ENCODE assay signal across 30 cellular contexts in the genomic region with DNA sequence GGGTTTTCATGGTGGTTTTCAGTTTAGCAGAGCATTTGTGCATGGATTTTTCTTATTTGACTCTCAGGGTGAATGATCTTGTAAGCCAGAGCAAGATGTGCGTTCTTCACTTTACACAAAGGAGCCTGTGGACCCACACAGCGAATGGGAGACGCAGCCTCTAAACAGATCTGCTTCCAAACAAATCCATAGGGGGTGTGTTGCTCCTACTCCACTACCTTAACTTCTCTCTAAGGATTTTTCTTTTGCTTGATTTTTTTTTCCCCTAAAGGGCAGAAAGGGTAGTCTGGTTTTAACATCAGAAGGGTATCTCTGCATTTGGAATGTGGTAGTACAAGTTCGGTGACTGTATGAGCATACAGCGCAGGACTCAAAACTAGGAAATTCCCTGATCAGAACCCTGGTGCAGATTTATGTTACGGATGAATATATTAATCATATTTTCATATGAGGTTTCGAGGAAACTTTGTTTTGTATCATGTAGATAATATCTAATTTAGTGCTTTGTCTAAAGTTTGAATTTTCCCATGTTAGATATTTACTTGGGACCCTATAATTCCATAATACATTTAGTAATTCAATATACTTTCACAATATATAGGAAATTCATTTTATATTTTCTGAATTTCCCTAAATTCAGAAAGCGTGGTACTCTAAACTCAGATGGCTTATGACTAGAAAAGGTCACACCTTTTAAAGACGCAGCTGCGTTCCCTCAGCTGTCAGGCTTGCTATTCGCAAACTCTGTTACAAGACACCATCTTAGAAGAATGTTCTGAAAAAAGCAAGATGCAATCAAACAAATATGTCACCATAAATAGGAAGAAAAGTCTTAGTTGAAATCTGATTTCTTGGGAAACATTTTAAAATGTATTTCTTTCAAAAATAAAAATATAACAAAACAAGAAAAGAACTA.
"Had no signal": no experiment of that assay in that cellular context is flagged by ENCODE, and none has a peak within 500 bp of the region (broad histone marks: within the 10 kb centered on the region; RNA-seq: fewer than 3 reads in every experiment).

No MANE protein-coding gene starts in this region.

- ATAC-seq: activated CD4-positive, CD25-positive, alpha-beta regulatory T cell treated with anti-CD3 and anti-CD28 coated beads, Interleukin-2, amount 50 U/mL, for 24 hours; left colon; naive thymus-derived CD8-positive, alpha-beta T cell; right lobe of liver; stimulated activated naive CD8-positive, alpha-beta T cell treated with anti-CD3 and anti-CD28 coated beads, Interleukin-15, Interleukin-2, amounts not matched to agents 100 U/mL and 50 U/mL, for 24 hours; upper lobe of right lung had no signal

- H3K36me3 ChIP-seq: brain microvascular endothelial cell, neutrophil, upper lobe of right lung had no signal

- H3K27me3 ChIP-seq: ascending aorta, brain microvascular endothelial cell, esophagus squamous epithelium, neutrophil, right lobe of liver, testis, upper lobe of right lung had no signal

- H3K9me3 Mint-ChIP-seq: activated CD4-positive, alpha-beta memory T cell treated with anti-CD3 and anti-CD28 coated beads for 36 hours; activated CD4-positive, alpha-beta T cell treated with anti-CD3 and anti-CD28 coated beads, Interleukin-2, amount 10 ng/mL, durations not matched to agents 24 days and 14 days; activated naive CD4-positive, alpha-beta T cell treated with anti-CD3 and anti-CD28 coated beads, Interleukin-2, amount 10 ng/mL, durations not matched to agents 7 days and 5 days; activated naive CD8-positive, alpha-beta T cell treated with anti-CD3 and anti-CD28 coated beads, Interleukin-2, amount 10 ng/mL, durations not matched to agents 7 days and 5 days; activated T-helper 1 cell treated with anti-CD3 and anti-CD28 coated beads, Interleukin-12 subunit alpha, Interleukin-12 subunit beta, Interleukin-2, Interleukin-4 antibody, amounts not matched to agents 30 ng/mL and 10 ng/mL and 1 ng/mL, durations not matched to agents 14 hours and 24 hours and 36 hours; dendritic cell treated with granulocyte-macrophage colony-stimulating factor and Interleukin-4, amounts not matched to agents 40 ng/mL and 50 ng/mL, for 4 days; naive thymus-derived CD8-positive, alpha-beta T cell; T-helper 1 cell treated with Interleukin-12 subunit alpha and Interleukin-12 subunit beta and Interleukin-4 antibody, amounts not matched to agents 30 μg/mL and 1 μg/mL, for 36 hours had no signal

- H3K27ac Mint-ChIP-seq: activated CD4-positive, alpha-beta memory T cell treated with anti-CD3 and anti-CD28 coated beads for 36 hours; activated CD4-positive, alpha-beta T cell treated with anti-CD3 and anti-CD28 coated beads, Interleukin-2, amount 10 ng/mL, durations not matched to agents 24 days and 14 days; activated naive CD4-positive, alpha-beta T cell treated with anti-CD3 and anti-CD28 coated beads, Interleukin-2, amount 10 ng/mL, durations not matched to agents 7 days and 5 days; activated naive CD8-positive, alpha-beta T cell treated with anti-CD3 and anti-CD28 coated beads, Interleukin-2, amount 10 ng/mL, durations not matched to agents 7 days and 5 days; activated T-helper 1 cell treated with anti-CD3 and anti-CD28 coated beads, Interleukin-12 subunit alpha, Interleukin-12 subunit beta, Interleukin-2, Interleukin-4 antibody, amounts not matched to agents 30 ng/mL and 10 ng/mL and 1 ng/mL, durations not matched to agents 14 hours and 24 hours and 36 hours; dendritic cell treated with granulocyte-macrophage colony-stimulating factor and Interleukin-4, amounts not matched to agents 40 ng/mL and 50 ng/mL, for 4 days; T-helper 1 cell treated with Interleukin-12 subunit alpha and Interleukin-12 subunit beta and Interleukin-4 antibody, amounts not matched to agents 30 μg/mL and 1 μg/mL, for 36 hours had no signal

- H3K4me1 ChIP-seq: testis had no signal

- DNase-seq: activated CD4-positive, alpha-beta memory T cell treated with anti-CD3 and anti-CD28 coated beads for 36 hours; activated CD4-positive, alpha-beta T cell treated with anti-CD3 and anti-CD28 coated beads, Interleukin-2, amount 10 ng/mL, durations not matched to agents 24 days and 14 days; activated CD8-positive, alpha-beta memory T cell treated with anti-CD3 and anti-CD28 coated beads, Interleukin-2, amount 50 U/mL, for 4 hours; activated gamma-delta T cell; activated naive CD4-positive, alpha-beta T cell treated with anti-CD3 and anti-CD28 coated beads, Interleukin-2, amount 10 ng/mL, durations not matched to agents 7 days and 5 days; activated naive CD8-positive, alpha-beta T cell treated with anti-CD3 and anti-CD28 coated beads, Interleukin-2, amount 10 ng/mL, durations not matched to agents 7 days and 5 days; activated T-cell treated with anti-CD3 and anti-CD28 coated beads, Interleukin-2, amount 50 U/mL, for 1 hour; brain microvascular endothelial cell; central memory CD4-positive, alpha-beta T cell; esophagus squamous epithelium; kidney; left colon; midbrain; naive thymus-derived CD8-positive, alpha-beta T cell; right lobe of liver; stimulated activated CD4-positive, alpha-beta T cell treated with anti-CD3 and anti-CD28 coated beads, Interleukin-12 subunit alpha, Interleukin-12 subunit beta, amount 100 ng/mL, for 4 hours; stimulated activated CD4-positive, alpha-beta T cell treated with anti-CD3 and anti-CD28 coated beads, Interleukin-4, amount 100 ng/mL, for 1 hour; stimulated activated naive CD8-positive, alpha-beta T cell treated with anti-CD3 and anti-CD28 coated beads, Interleukin-15, Interleukin-2, amounts not matched to agents 100 U/mL and 50 U/mL, for 24 hours; SW 1271; T-helper 9 cell; testis; upper lobe of right lung had no signal

- H3K4me3 ChIP-seq: ascending aorta, esophagus squamous epithelium, right lobe of liver, testis, upper lobe of right lung had no signal

- H3K27ac ChIP-seq: ascending aorta, brain microvascular endothelial cell, epithelial cell of prostate, esophagus squamous epithelium, neutrophil, right lobe of liver, testis, upper lobe of right lung, VCaP had no signal

- H3K9me3 ChIP-seq: ascending aorta, esophagus squamous epithelium, neutrophil, right lobe of liver, testis, upper lobe of right lung had no signal

- H3K27me3 Mint-ChIP-seq: activated CD4-positive, alpha-beta memory T cell treated with anti-CD3 and anti-CD28 coated beads for 36 hours; activated CD4-positive, alpha-beta T cell treated with anti-CD3 and anti-CD28 coated beads, Interleukin-2, amount 10 ng/mL, durations not matched to agents 24 days and 14 days; activated naive CD4-positive, alpha-beta T cell treated with anti-CD3 and anti-CD28 coated beads, Interleukin-2, amount 10 ng/mL, durations not matched to agents 7 days and 5 days; activated naive CD8-positive, alpha-beta T cell treated with anti-CD3 and anti-CD28 coated beads, Interleukin-2, amount 10 ng/mL, durations not matched to agents 7 days and 5 days; dendritic cell treated with granulocyte-macrophage colony-stimulating factor and Interleukin-4, amounts not matched to agents 40 ng/mL and 50 ng/mL, for 4 days; naive thymus-derived CD8-positive, alpha-beta T cell had no signal

- H3K4me3 Mint-ChIP-seq: activated CD4-positive, alpha-beta memory T cell treated with anti-CD3 and anti-CD28 coated beads for 36 hours; activated CD4-positive, alpha-beta T cell treated with anti-CD3 and anti-CD28 coated beads, Interleukin-2, amount 10 ng/mL, durations not matched to agents 24 days and 14 days; activated naive CD4-positive, alpha-beta T cell treated with anti-CD3 and anti-CD28 coated beads, Interleukin-2, amount 10 ng/mL, durations not matched to agents 7 days and 5 days; activated naive CD8-positive, alpha-beta T cell treated with anti-CD3 and anti-CD28 coated beads, Interleukin-2, amount 10 ng/mL, durations not matched to agents 7 days and 5 days; activated T-helper 1 cell treated with anti-CD3 and anti-CD28 coated beads, Interleukin-12 subunit alpha, Interleukin-12 subunit beta, Interleukin-2, Interleukin-4 antibody, amounts not matched to agents 30 ng/mL and 10 ng/mL and 1 ng/mL, durations not matched to agents 14 hours and 24 hours and 36 hours; dendritic cell treated with granulocyte-macrophage colony-stimulating factor and Interleukin-4, amounts not matched to agents 40 ng/mL and 50 ng/mL, for 4 days; naive thymus-derived CD8-positive, alpha-beta T cell; T-helper 1 cell treated with Interleukin-12 subunit alpha and Interleukin-12 subunit beta and Interleukin-4 antibody, amounts not matched to agents 30 μg/mL and 1 μg/mL, for 36 hours had no signal
